In the genomic region with DNA sequence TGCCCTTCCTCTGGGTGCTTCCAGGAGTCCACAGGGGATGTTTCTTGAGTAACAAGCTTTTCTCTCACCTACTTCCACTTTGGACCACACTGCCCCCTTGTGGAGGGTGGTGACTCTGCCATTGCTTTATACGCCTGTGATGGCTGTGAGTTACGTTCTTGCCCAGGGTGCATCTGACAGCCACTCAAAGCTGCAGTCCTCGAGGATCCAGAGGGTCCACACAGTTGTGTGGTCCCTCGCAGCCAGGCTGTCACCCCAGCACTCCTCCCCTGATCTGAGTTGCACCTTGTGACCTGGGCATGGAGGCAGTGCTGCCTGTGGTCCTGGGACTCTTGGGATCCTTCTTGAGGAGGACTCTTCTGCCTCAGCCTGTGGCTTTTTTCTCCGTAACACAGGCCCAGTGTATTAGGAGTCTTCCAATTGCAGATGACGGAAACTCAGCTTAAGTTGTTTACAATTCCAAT, we compare ENCODE assay signal across 8 cellular contexts. TPM values are rescaled to one million over a fixed set of nuclear protein-coding genes. Genes with fewer than 3 reads are reported as not detected.
DNase-seq lines count a peak whose midpoint lies in the region; ATAC-seq, FAIRE-seq and TF ChIP-seq lines count a peak whose summit lies in the region.

No MANE protein-coding gene starts in this region.

- H3K27me3 Mint-ChIP-seq in naive B cell = peaks cover 30 to 50% (median 40%) of the 10 kb centered on the region in 3 donors

- no peak for TF ChIP-seq POLR2A in endothelial cell of umbilical vein (IDR thresholded peaks at IDR 0.05; ENCODE audit: low read depth, low read length)

- H3K4me2 ChIP-seq in endothelial cell of umbilical vein (ENCODE audit: insufficient read depth, low read length) = no peak overlapping the region

- intact Hi-C loops in endothelial cell of umbilical vein (cut with micrococcal nuclease) = loop anchor here (1.0 to 10.0 kb wide), 5 partner anchors 224 to 739 kb away; partner anchors contain the start of genes ARMC8 and CEP70

- no TSS peak for BruUV-seq in endothelial cell of umbilical vein (replicated peaks; lab: Mats Ljungman, UMichigan)

- no peaks in the 10 kb centered on the region for H4K20me1 ChIP-seq in endothelial cell of umbilical vein (replicated peaks; ENCODE audit: control insufficient read depth, extremely low read depth, insufficient read depth, low read length)

- dilution Hi-C loops in endothelial cell of umbilical vein (cut with MboI; ENCODE audit: extremely low pct_ligation_motif_present, low sequenced_read_pairs) = no loop called here

- no peaks in the 10 kb centered on the region for H3K9me3 Mint-ChIP-seq in naive B cell

- H3K9me3 ChIP-seq in endothelial cell of umbilical vein (replicated peaks; ENCODE audit: control insufficient read depth, insufficient read depth, low read length) = no peaks in the 10 kb centered on the region

- CTCF ChIA-PET in endothelial cell of umbilical vein (lab: Charles Lee) = interaction anchor here (0.6 to 13.0 kb wide), 82 partner anchors 8 to 743 kb away, joined by 3 to 862 read pairs (median 5); partner anchors contain the start of genes CEP70, ESYT3, FAIM and FOXL2

- H3K9ac ChIP-seq in endothelial cell of umbilical vein (replicated peaks; ENCODE audit: extremely low read depth, insufficient read depth, low read length) = no peak overlapping the region

- ATAC-seq in GM19467 (IDR thresholded peaks at IDR 0.05; ENCODE audit: unreplicated experiment) = peak; percentile 77
- peak; percentile 88 to 92 for ATAC-seq in naive B cell (ENCODE audit: low read depth in 2 of 2)

- POLR2A ChIA-PET in endothelial cell of umbilical vein (lab: Charles Lee) = no interaction called here

- no peaks in the 10 kb centered on the region for H3K79me2 ChIP-seq in endothelial cell of umbilical vein (ENCODE audit: control insufficient read depth, insufficient read depth, low read length)

- no peak overlapping the region for H3K27ac Mint-ChIP-seq in naive B cell

- TF ChIP-seq CTCF in endothelial cell of umbilical vein (IDR thresholded peaks at IDR 0.05; ENCODE audit: extremely low read depth in 1 of 2, insufficient read depth in 1 of 2, low read depth in 1 of 2, low read length in 2 of 2) = peak; percentile 86

- peak; percentile 92 for FAIRE-seq in endothelial cell of umbilical vein (lab: Jason Lieb, UNC)

- DNase-seq in COR-L47 (lab: John Stamatoyannopoulos, UW) = peak; percentile 80
- peak; percentile 61 for DNase-seq in HS-27A (ENCODE audit: low read depth)
- peak; percentile 87 for DNase-seq in NOMO-1 treated with DMSO at 0.1 percent for 48 hours (lab: John Stamatoyannopoulos, UW; ENCODE audit: unreplicated experiment)
- DNase-seq in activated CD8-positive, alpha-beta memory T cell treated with anti-CD3 and anti-CD28 coated beads for 4 hours (ENCODE audit: low read depth in 2 of 2) = peak; percentile 66
- peak; percentile 85 for DNase-seq in endothelial cell of umbilical vein (ENCODE audit: low read depth, low spot score)
- DNase-seq in naive B cell = peak; percentile 71
- DNase-seq in stimulated activated CD8-positive, alpha-beta memory T cell treated with anti-CD3 and anti-CD28 coated beads, Interleukin-7, amount 100 ng/mL, for 24 hours (ENCODE audit: low read depth) = peak; percentile 72

- H3K27me3 ChIP-seq in endothelial cell of umbilical vein (ENCODE audit: control insufficient read depth in 2 of 2, insufficient read depth in 2 of 2, low read length in 2 of 2) = peaks cover 2% of the 10 kb centered on the region in 2 experiments

- peaks cover 7% of the 10 kb centered on the region for H3K4me1 ChIP-seq in endothelial cell of umbilical vein (ENCODE audit: control insufficient read depth, extremely low read depth, insufficient read depth, low read length)

- H3K27ac ChIP-seq in endothelial cell of umbilical vein (ENCODE audit: insufficient read depth, low read depth, low read length) = no peak overlapping the region

- no peaks in the 10 kb centered on the region for H3K9me1 ChIP-seq in endothelial cell of umbilical vein (replicated peaks; ENCODE audit: control insufficient read depth, extremely low read depth, insufficient read depth, low read length)

- H3K36me3 ChIP-seq in endothelial cell of umbilical vein (ENCODE audit: control insufficient read depth in 2 of 2, extremely low read depth in 1 of 2, insufficient read depth in 2 of 2, low read length in 2 of 2) = no peaks in the 10 kb centered on the region

- no peaks in the 10 kb centered on the region for H3K36me3 Mint-ChIP-seq in naive B cell

- no peak overlapping the region for H3K4me3 ChIP-seq in endothelial cell of umbilical vein (replicated peaks in 1 of 3; ENCODE audit: insufficient read depth in 1 of 3, low read depth in 1 of 3, low read length in 3 of 3)

- no peak overlapping the region for H2AFZ ChIP-seq in endothelial cell of umbilical vein (ENCODE audit: low read depth, low read length)

- H3K4me3 Mint-ChIP-seq in naive B cell = peak overlapping the region in 2 of 8 donors; percentile 28 to 56

- peaks cover 0 to 6% (median 5%) of the 10 kb centered on the region in 3 donors for H3K4me1 Mint-ChIP-seq in naive B cell

TF ChIP-seq in endothelial cell of umbilical vein, 7 proteins besides CTCF, POLR2A, EP300 and RAD21:
- no peak for TF ChIP-seq JUN (IDR thresholded peaks at IDR 0.05; ENCODE audit: borderline replicate concordance, insufficient read depth, insufficient read length, low read depth)
- TF ChIP-seq POLR2AphosphoS5 (IDR thresholded peaks at IDR 0.05; ENCODE audit: insufficient read depth, low read depth, low read length) = no peak
- no peak for TF ChIP-seq GATA2 (IDR thresholded peaks at IDR 0.05; ENCODE audit: insufficient read depth, insufficient read length, low read depth, low read length)
- TF ChIP-seq EZH2 (IDR thresholded peaks at IDR 0.05; ENCODE audit: borderline replicate concordance, low read depth, low read length, severe bottlenecking) = no peak
- TF ChIP-seq MYC (IDR thresholded peaks at IDR 0.05; ENCODE audit: low read depth, low read length) = no peak
- no peak for TF ChIP-seq FOS (IDR thresholded peaks at IDR 0.05; ENCODE audit: borderline replicate concordance, insufficient read depth, low read length)
- TF ChIP-seq, protein P1, sequence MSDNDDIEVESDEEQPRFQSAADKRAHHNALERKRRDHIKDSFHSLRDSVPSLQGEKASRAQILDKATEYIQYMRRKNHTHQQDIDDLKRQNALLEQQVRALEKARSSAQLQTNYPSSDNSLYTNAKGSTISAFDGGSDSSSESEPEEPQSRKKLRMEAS (IDR thresholded peaks at IDR 0.05; ENCODE audit: insufficient read depth, insufficient read length) = no peak
TF ChIP-seq in endothelial cell of umbilical vein: peak in this region for 0.

RNA-seq across cellular contexts. Expression of gene FOXL2, which starts 23.4 kb away (rescaled TPM):
- 0.12 TPM in 1 of 2 replicates, not detected in the other for total RNA-seq in endothelial cell of umbilical vein
- polyA plus RNA-seq in endothelial cell of umbilical vein = 0.03 TPM in 1 of 2 replicates, not detected in the other
- polyA plus RNA-seq in endothelial cell of umbilical vein (2011; cell fraction: cytosol; rRNA removed) = not detected in 2 replicates
- polyA plus RNA-seq in endothelial cell of umbilical vein (2011; cell fraction: nucleus; rRNA removed) = not detected in 2 replicates
- not detected in 2 replicates for polyA plus RNA-seq in endothelial cell of umbilical vein (2012)
- 0.13 TPM in 1 of 2 replicates, not detected in the other for polyA minus RNA-seq in endothelial cell of umbilical vein
- 5.2 TPM for polyA minus RNA-seq in endothelial cell of umbilical vein (2011; cell fraction: cytosol; rRNA and poly(A)+ RNA removed)
- not detected in 2 replicates for polyA minus RNA-seq in endothelial cell of umbilical vein (2011; cell fraction: nucleus; rRNA and poly(A)+ RNA removed)
- not detected for polyA plus RNA-seq in naive B cell (ENCODE audit: low read depth in 6 of 6)

RNA-seq across cellular contexts. Expression of gene FOXL2NB, which starts 23.5 kb away (rescaled TPM):
- not detected in 2 replicates for total RNA-seq in endothelial cell of umbilical vein
- polyA plus RNA-seq in endothelial cell of umbilical vein (0.01 TPM in 1 of 2 replicates, not detected in the other), naive B cell (ENCODE audit: low read depth in 6 of 6) (not detected)
- not detected in 2 replicates for polyA plus RNA-seq in endothelial cell of umbilical vein (2011; cell fraction: cytosol; rRNA removed)
- polyA plus RNA-seq in endothelial cell of umbilical vein (2011; cell fraction: nucleus; rRNA removed) = not detected in 2 replicates
- 0.07 TPM in 1 of 2 replicates, not detected in the other for polyA plus RNA-seq in endothelial cell of umbilical vein (2012)
- polyA minus RNA-seq in endothelial cell of umbilical vein = 0.36 TPM in 2 replicates
- polyA minus RNA-seq in endothelial cell of umbilical vein (2011; cell fraction: cytosol; rRNA and poly(A)+ RNA removed) = 2.3 TPM
- not detected in 2 replicates for polyA minus RNA-seq in endothelial cell of umbilical vein (2011; cell fraction: nucleus; rRNA and poly(A)+ RNA removed)
